Comparison of ENCODE assay signal across 24 cellular contexts in the genomic region with DNA sequence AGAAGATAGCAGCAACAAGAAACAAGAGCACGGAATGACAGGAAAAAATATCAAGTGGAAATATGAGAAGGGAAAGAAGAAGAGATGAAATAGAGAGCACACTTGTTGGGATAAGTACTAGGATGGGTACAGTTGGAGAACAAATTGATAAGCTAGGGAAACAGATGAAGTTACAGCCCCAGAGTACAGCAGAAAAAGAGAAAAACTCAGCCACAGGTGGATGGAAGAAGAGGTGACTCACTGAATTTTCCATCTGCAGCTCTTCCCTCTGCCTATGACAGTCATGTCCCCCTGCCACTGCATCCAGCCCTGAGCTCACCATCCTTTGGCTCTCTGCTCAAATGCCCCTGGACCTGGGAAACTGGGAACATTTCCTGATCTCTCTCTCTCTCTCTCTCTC.
DNase-seq lines count a peak whose midpoint lies in the region; ATAC-seq and TF ChIP-seq lines count a peak whose summit lies in the region.
"Had no signal": no experiment of that assay in that cellular context is flagged by ENCODE, and none has a peak within 500 bp of the region (broad histone marks: within the 10 kb centered on the region; RNA-seq: fewer than 3 reads in every experiment).

No MANE protein-coding gene starts in this region.

- no peaks in the 10 kb centered on the region for H3K27me3 ChIP-seq in hepatocyte

- H2AFZ ChIP-seq in hepatocyte = no peak overlapping the region
- H2AFZ ChIP-seq: GM23338 had no signal

- no peak overlapping the region for H3K27ac Mint-ChIP-seq in activated CD8-positive, alpha-beta T cell treated with anti-CD3 and anti-CD28 coated beads for 36 hours
- H3K27ac Mint-ChIP-seq in activated CD8-positive, alpha-beta T cell treated with anti-CD3 and anti-CD28 coated beads, Interleukin-2, amount 10 ng/mL, durations not matched to agents 7 days and 5 days = no peak overlapping the region
- H3K27ac Mint-ChIP-seq in stimulated activated naive CD8-positive, alpha-beta T cell treated with anti-CD3 and anti-CD28 coated beads, Interleukin-15, amount 100 ng/mL, for 72 hours = peak overlapping the region in 1 of 2 donors; percentile 26
- H3K27ac Mint-ChIP-seq: GM23338, H9, HFFc6 had no signal

- no peak overlapping the region for H3K4me3 Mint-ChIP-seq in activated CD8-positive, alpha-beta T cell treated with anti-CD3 and anti-CD28 coated beads for 36 hours
- no peak overlapping the region for H3K4me3 Mint-ChIP-seq in activated CD8-positive, alpha-beta T cell treated with anti-CD3 and anti-CD28 coated beads, Interleukin-2, amount 10 ng/mL, durations not matched to agents 7 days and 5 days
- no peak overlapping the region for H3K4me3 Mint-ChIP-seq in stimulated activated naive CD8-positive, alpha-beta T cell treated with anti-CD3 and anti-CD28 coated beads, Interleukin-15, amount 100 ng/mL, for 72 hours
- H3K4me3 Mint-ChIP-seq: CD4-positive, alpha-beta memory T cell; GM23338; H9; HFFc6 had no signal

- H3K9me3 Mint-ChIP-seq in activated CD8-positive, alpha-beta T cell treated with anti-CD3 and anti-CD28 coated beads for 36 hours = peaks cover 2% of the 10 kb centered on the region
- H3K9me3 Mint-ChIP-seq in activated CD8-positive, alpha-beta T cell treated with anti-CD3 and anti-CD28 coated beads, Interleukin-2, amount 10 ng/mL, durations not matched to agents 7 days and 5 days (ENCODE audit: insufficient read depth) = no peaks in the 10 kb centered on the region
- H3K9me3 Mint-ChIP-seq in stimulated activated naive CD8-positive, alpha-beta T cell treated with anti-CD3 and anti-CD28 coated beads, Interleukin-15, amount 100 ng/mL, for 72 hours = peaks cover 0 to 5% of the 10 kb centered on the region in 2 donors
- H3K9me3 Mint-ChIP-seq: HFFc6 had no signal

- in situ Hi-C loops in G401 (cut with HindIII; ENCODE audit: low sequenced_read_pairs) = no loop called here

- peaks cover 28% of the 10 kb centered on the region for H3K4me1 Mint-ChIP-seq in activated CD8-positive, alpha-beta T cell treated with anti-CD3 and anti-CD28 coated beads for 36 hours (ENCODE audit: low read depth)
- H3K4me1 Mint-ChIP-seq in activated CD8-positive, alpha-beta T cell treated with anti-CD3 and anti-CD28 coated beads, Interleukin-2, amount 10 ng/mL, durations not matched to agents 7 days and 5 days (ENCODE audit: low read depth) = peaks cover 23% of the 10 kb centered on the region
- peaks cover 56% of the 10 kb centered on the region for H3K4me1 Mint-ChIP-seq in stimulated activated naive CD8-positive, alpha-beta T cell treated with anti-CD3 and anti-CD28 coated beads, Interleukin-15, amount 100 ng/mL, for 72 hours

- no peaks in the 10 kb centered on the region for H3K9me3 ChIP-seq in hepatocyte (ENCODE audit: low read depth)

- no peaks in the 10 kb centered on the region for H3K36me3 ChIP-seq in hepatocyte (replicated peaks; ENCODE audit: insufficient read depth, low read depth)

- H3K4me1 ChIP-seq in hepatocyte (ENCODE audit: insufficient read depth) = no peaks in the 10 kb centered on the region

- H4K20me1 ChIP-seq in hepatocyte (ENCODE audit: insufficient read depth, poor library complexity, severe bottlenecking) = no peaks in the 10 kb centered on the region

- POLR2A ChIA-PET in activated CD8-positive, alpha-beta T cell treated with anti-CD3 and anti-CD28 coated beads for 36 hours (lab: Charles Lee) = no interaction called here
- POLR2A ChIA-PET in activated CD8-positive, alpha-beta T cell treated with anti-CD3 and anti-CD28 coated beads, Interleukin-2, amount 10 ng/mL, durations not matched to agents 7 days and 5 days (lab: Charles Lee) = no interaction called here

- no peak for TF ChIP-seq CTCF in activated CD8-positive, alpha-beta T cell treated with anti-CD3 and anti-CD28 coated beads for 36 hours (IDR thresholded peaks at IDR 0.05)
- TF ChIP-seq CTCF in VCaP (conservative IDR thresholded peaks at IDR 0.05) = no peak
- no peak for TF ChIP-seq CTCF in hepatocyte (IDR thresholded peaks at IDR 0.05; ENCODE audit: poor library complexity)

- CTCF ChIA-PET in activated CD8-positive, alpha-beta T cell treated with anti-CD3 and anti-CD28 coated beads for 36 hours (lab: Charles Lee) = no interaction called here
- CTCF ChIA-PET in activated CD8-positive, alpha-beta T cell treated with anti-CD3 and anti-CD28 coated beads, Interleukin-2, amount 10 ng/mL, durations not matched to agents 7 days and 5 days (lab: Charles Lee) = no interaction called here

- peak overlapping the region; percentile 67; the same call in 1 of the 2 replicates for H3K27ac ChIP-seq in VCaP
- H3K27ac ChIP-seq in hepatocyte = no peak overlapping the region
- H3K27ac ChIP-seq: SK-N-MC had no signal

- no peaks in the 10 kb centered on the region for H3K9me2 ChIP-seq in hepatocyte (replicated peaks; ENCODE audit: insufficient read depth)

- no peaks in the 10 kb centered on the region for H3K36me3 Mint-ChIP-seq in activated CD8-positive, alpha-beta T cell treated with anti-CD3 and anti-CD28 coated beads for 36 hours (ENCODE audit: low read depth)
- H3K36me3 Mint-ChIP-seq in activated CD8-positive, alpha-beta T cell treated with anti-CD3 and anti-CD28 coated beads, Interleukin-2, amount 10 ng/mL, durations not matched to agents 7 days and 5 days (ENCODE audit: low read depth) = peaks cover 2% of the 10 kb centered on the region
- H3K36me3 Mint-ChIP-seq: CD4-positive, alpha-beta memory T cell had no signal

- no peak overlapping the region for H3K4me3 ChIP-seq in hepatocyte
- H3K4me3 ChIP-seq: GM23338, K562, SK-N-MC had no signal

- H3K27me3 Mint-ChIP-seq in activated CD8-positive, alpha-beta T cell treated with anti-CD3 and anti-CD28 coated beads for 36 hours = peaks cover 6% of the 10 kb centered on the region
- H3K27me3 Mint-ChIP-seq in activated CD8-positive, alpha-beta T cell treated with anti-CD3 and anti-CD28 coated beads, Interleukin-2, amount 10 ng/mL, durations not matched to agents 7 days and 5 days (ENCODE audit: low read depth) = peaks cover 19% of the 10 kb centered on the region
- peaks cover 20% of the 10 kb centered on the region for H3K27me3 Mint-ChIP-seq in stimulated activated naive CD8-positive, alpha-beta T cell treated with anti-CD3 and anti-CD28 coated beads, Interleukin-15, amount 100 ng/mL, for 72 hours
- H3K27me3 Mint-ChIP-seq: CD4-positive, alpha-beta memory T cell had no signal

- no peaks in the 10 kb centered on the region for H3K79me2 ChIP-seq in hepatocyte

- 92% methylated on average over 1 of the region's 1 CpG for WGBS in hepatocyte (ENCODE audit: low lambda C conversion rate, missing lambda C conversion rate)

- DNase-seq in activated CD8-positive, alpha-beta T cell treated with anti-CD3 and anti-CD28 coated beads for 36 hours = no peak
- DNase-seq in activated CD8-positive, alpha-beta T cell treated with anti-CD3 and anti-CD28 coated beads, Interleukin-2, amount 10 ng/mL, durations not matched to agents 7 days and 5 days = no peak
- DNase-seq in stimulated activated naive CD8-positive, alpha-beta T cell treated with anti-CD3 and anti-CD28 coated beads, Interleukin-15, Interleukin-2, amounts not matched to agents 100 U/mL and 50 U/mL, for 24 hours = no peak
- DNase-seq in stimulated activated naive CD8-positive, alpha-beta T cell treated with anti-CD3 and anti-CD28 coated beads, Interleukin-15, amount 100 ng/mL, for 72 hours = no peak
- DNase-seq in G401 (ENCODE audit: low spot score) = no peak
- no peak for DNase-seq in hepatocyte (ENCODE audit: low spot score)
- DNase-seq: C1 segment of cervical spinal cord; CD4-positive, alpha-beta memory T cell; COR-L47; DMS53; H9; HFFc6; Kasumi-1; NCI-H1092 treated with DMSO at 0.1 percent for 48 hours; NCI-H1436; NCI-H187 treated with DMSO at 0.1 percent for 48 hours; NCI-H2171; NCI-H226; NCI-H774; SIG-M5 had no signal

- no peak overlapping the region for H3K4me2 ChIP-seq in hepatocyte
- H3K4me2 ChIP-seq: GM23338 had no signal

- peak; percentile 37 for ATAC-seq in activated CD8-positive, alpha-beta T cell treated with anti-CD3 and anti-CD28 coated beads for 36 hours
- ATAC-seq in activated CD8-positive, alpha-beta T cell treated with anti-CD3 and anti-CD28 coated beads, Interleukin-2, amount 10 ng/mL, durations not matched to agents 7 days and 5 days = no peak
- peak; percentile 60 for ATAC-seq in stimulated activated naive CD8-positive, alpha-beta T cell treated with anti-CD3 and anti-CD28 coated beads, Interleukin-15, Interleukin-2, amounts not matched to agents 100 U/mL and 50 U/mL, for 24 hours
- no peak for ATAC-seq in stimulated activated naive CD8-positive, alpha-beta T cell treated with anti-CD3 and anti-CD28 coated beads, Interleukin-15, amount 100 ng/mL, for 72 hours
- ATAC-seq: GM23338, K562 had no signal

- intact Hi-C loops in activated CD8-positive, alpha-beta T cell treated with anti-CD3 and anti-CD28 coated beads for 36 hours (cut with micrococcal nuclease) = no loop called here

Comparison
In these comparisons a context has a peak if more than half of its experiments do, and no peak if none do; other contexts are left out.
1. ATAC-seq: peak in activated CD8-positive, alpha-beta T cell treated with anti-CD3 and anti-CD28 coated beads for 36 hours (single experiment) and stimulated activated naive CD8-positive, alpha-beta T cell treated with anti-CD3 and anti-CD28 coated beads, Interleukin-15, Interleukin-2, amounts not matched to agents 100 U/mL and 50 U/mL, for 24 hours (single experiment); none in activated CD8-positive, alpha-beta T cell treated with anti-CD3 and anti-CD28 coated beads, Interleukin-2, amount 10 ng/mL, durations not matched to agents 7 days and 5 days (single experiment) and stimulated activated naive CD8-positive, alpha-beta T cell treated with anti-CD3 and anti-CD28 coated beads, Interleukin-15, amount 100 ng/mL, for 72 hours (single experiment).